1 cellular context compared by ENCODE assay signal in genomic region chr16:741986-742629, GRCh38.
TF ChIP-seq lines count a peak whose summit lies in the region.

No MANE protein-coding gene starts in this region.

TF ChIP-seq in GM23338, 12 proteins besides CTCF, POLR2A, EP300 and RAD21:
- TF ChIP-seq ZNF462 (CRISPR knock-in tag; IDR thresholded peaks at IDR 0.05) = no peak
- no peak for TF ChIP-seq ETS1 (IDR thresholded peaks at IDR 0.05)
- TF ChIP-seq EZH2phosphoT487 (IDR thresholded peaks at IDR 0.05; ENCODE audit: unreplicated experiment) = no peak
- no peak for TF ChIP-seq STAT1 (IDR thresholded peaks at IDR 0.05; ENCODE audit: unreplicated experiment)
- no peak for TF ChIP-seq EZH2 (IDR thresholded peaks at IDR 0.05; ENCODE audit: low read depth, unreplicated experiment)
- no peak for TF ChIP-seq POLR2AphosphoS5 (IDR thresholded peaks at IDR 0.05; ENCODE audit: low read depth)
- no peak for TF ChIP-seq ZNF331 (CRISPR knock-in tag; IDR thresholded peaks at IDR 0.05; ENCODE audit: low read depth)
- TF ChIP-seq JUNB (IDR thresholded peaks at IDR 0.05; ENCODE audit: unreplicated experiment) = no peak
- no peak for TF ChIP-seq ZNF114 (CRISPR knock-in tag; IDR thresholded peaks at IDR 0.05)
- TF ChIP-seq NANOG (IDR thresholded peaks at IDR 0.05; ENCODE audit: borderline replicate concordance) = no peak
- TF ChIP-seq CREB1 (CRISPR knock-in tag; IDR thresholded peaks at IDR 0.05; ENCODE audit: low read depth) = no peak
- TF ChIP-seq REST (IDR thresholded peaks at IDR 0.05; ENCODE audit: unreplicated experiment) = no peak
